In the genomic region with DNA sequence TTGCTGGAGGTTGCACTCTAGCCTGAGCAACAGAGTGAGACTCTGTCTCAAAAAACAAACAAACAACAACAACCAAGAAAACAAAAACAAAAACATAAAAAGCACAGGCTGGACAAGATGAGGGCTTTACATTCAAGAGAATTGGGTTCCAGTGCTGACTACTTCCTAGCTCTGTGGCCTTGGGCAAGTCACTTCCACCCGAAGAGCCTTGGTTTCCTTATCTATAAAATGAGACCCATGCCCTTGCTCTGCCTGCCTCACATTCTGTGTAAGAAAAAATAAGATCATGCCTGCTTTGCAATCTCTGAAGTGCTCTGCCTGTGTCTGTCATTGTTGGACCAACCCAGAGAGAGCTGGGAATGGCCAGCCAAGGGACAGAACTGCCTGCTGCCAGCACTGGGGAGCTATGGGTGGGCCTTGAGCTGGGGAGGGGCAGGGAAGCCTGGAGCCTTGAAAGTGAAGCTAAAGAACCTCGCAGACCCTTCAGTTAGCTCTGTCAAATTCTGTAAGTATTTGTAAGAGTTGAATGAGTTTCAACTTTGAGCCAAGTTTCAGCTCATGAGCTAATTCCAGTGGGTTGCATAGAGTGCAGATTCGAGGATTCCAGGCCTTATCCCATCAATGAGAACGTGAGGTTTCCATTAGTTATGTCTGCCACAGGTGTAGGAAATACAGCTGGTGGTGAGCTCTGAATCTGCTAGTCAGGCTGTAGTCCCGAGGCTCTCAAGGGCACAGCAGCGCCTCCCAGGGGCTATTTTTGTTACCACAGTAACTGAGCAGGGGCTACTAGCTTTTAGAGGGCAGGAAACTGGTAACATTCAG, we compare ENCODE assay signal across 8 cellular contexts.
DNase-seq lines count a peak whose midpoint lies in the region; ATAC-seq and TF ChIP-seq lines count a peak whose summit lies in the region.

No MANE protein-coding gene starts in this region.

- H3K9me2 ChIP-seq in Karpas-422 (replicated peaks; ENCODE audit: insufficient read depth, low read length), result no peaks in the 10 kb centered on the region

- no peaks in the 10 kb centered on the region for H3K4me1 ChIP-seq in Karpas-422 (ENCODE audit: low read length)

- TF ChIP-seq CTCF in progenitor cell of endocrine pancreas (IDR thresholded peaks at IDR 0.05; ENCODE audit: unreplicated experiment), result peak; percentile 58

- POLR2A ChIA-PET in T-cell (lab: Charles Lee), result no interaction called here

- no peaks in the 10 kb centered on the region for H4K20me1 ChIP-seq in Karpas-422 (ENCODE audit: insufficient read depth, low read depth, low read length)

- H3K27me3 Mint-ChIP-seq in T-cell (peaks cover 27 to 49% of the 10 kb centered on the region in 2 donors), progenitor cell of endocrine pancreas (peaks cover 28% of the 10 kb centered on the region)
- peaks cover 55 to 66% of the 10 kb centered on the region in 2 donors for H3K27me3 Mint-ChIP-seq in effector memory CD8-positive, alpha-beta T cell

- H3K4me3 ChIP-seq in Karpas-422 (ENCODE audit: low read length), result no peak overlapping the region

- no peaks in the 10 kb centered on the region for H3K79me2 ChIP-seq in Karpas-422 (ENCODE audit: low read length)

- no peak overlapping the region for H3K27ac Mint-ChIP-seq in T-cell
- no peak overlapping the region for H3K27ac Mint-ChIP-seq in effector memory CD8-positive, alpha-beta T cell
- no peak overlapping the region for H3K27ac Mint-ChIP-seq in progenitor cell of endocrine pancreas

- H3K36me3 Mint-ChIP-seq in T-cell (no peaks in the 10 kb centered on the region), progenitor cell of endocrine pancreas (ENCODE audit: insufficient read depth) (no peaks in the 10 kb centered on the region)
- peaks cover 5% of the 10 kb centered on the region for H3K36me3 Mint-ChIP-seq in effector memory CD8-positive, alpha-beta T cell (ENCODE audit: insufficient read depth)

- no peak overlapping the region for H2AFZ ChIP-seq in Karpas-422 (ENCODE audit: low read length)

- peak; percentile 54 to 76 for DNase-seq in NCI-H524 (lab: John Stamatoyannopoulos, UW)
- no peak for DNase-seq in NCI-H524 treated with DMSO at 0.1 percent for 48 hours (lab: John Stamatoyannopoulos, UW)
- DNase-seq in Karpas-422, result peak; percentile 88
- peak in 28 of 34 experiments; percentile 5 to 41 (median 16) for DNase-seq in T-cell
- DNase-seq in effector memory CD8-positive, alpha-beta T cell, result peak; percentile 14 to 38 (median 29)
- DNase-seq in progenitor cell of endocrine pancreas (ENCODE audit: low spot score, unreplicated experiment), result peak; percentile 39

- CTCF ChIA-PET in T-cell (lab: Charles Lee), result interaction anchor here in 1 of 2 donors (0.9 to 1.1 kb wide), 2 partner anchors 179 to 197 kb away, joined by 3 read pairs; no protein-coding TSS in a partner anchor

- H3K9ac ChIP-seq in Karpas-422 (ENCODE audit: low read length), result no peak overlapping the region

- H3K9me3 Mint-ChIP-seq in T-cell (peaks cover 0 to 6% (median 3%) of the 10 kb centered on the region in 3 donors), progenitor cell of endocrine pancreas (ENCODE audit: low read depth) (no peaks in the 10 kb centered on the region)
- H3K9me3 Mint-ChIP-seq in effector memory CD8-positive, alpha-beta T cell, result no peaks in the 10 kb centered on the region

- H3K4me1 Mint-ChIP-seq in T-cell (peaks cover 0 to 6% (median 4%) of the 10 kb centered on the region in 3 donors), progenitor cell of endocrine pancreas (ENCODE audit: low read depth) (no peaks in the 10 kb centered on the region)
- peaks cover 0 to 8% of the 10 kb centered on the region in 2 donors for H3K4me1 Mint-ChIP-seq in effector memory CD8-positive, alpha-beta T cell (ENCODE audit: low read depth in 2 of 2)

- no peak overlapping the region for H3K27ac ChIP-seq in Karpas-422 (ENCODE audit: low read length)

- H3K4me2 ChIP-seq in Karpas-422 (ENCODE audit: low read depth, low read length, poor library complexity, severe bottlenecking), result no peak overlapping the region

- ATAC-seq in T-cell (replicated peaks in 1 of 4), result peak in 3 of 4 experiments; percentile 37 to 65 (median 45)
- ATAC-seq in effector memory CD8-positive, alpha-beta T cell (replicated peaks), result peak; percentile 58
- no peak for ATAC-seq in GM21528 (IDR thresholded peaks at IDR 0.05; ENCODE audit: low FRiP score, unreplicated experiment)
- no peak for ATAC-seq in HG02970 (IDR thresholded peaks at IDR 0.05; ENCODE audit: low FRiP score, unreplicated experiment)

- H3K9me3 ChIP-seq in Karpas-422 (ENCODE audit: low read length), result no peaks in the 10 kb centered on the region

- H3K27me3 ChIP-seq in Karpas-422 (ENCODE audit: low read length), result no peaks in the 10 kb centered on the region

- no peaks in the 10 kb centered on the region for H3K36me3 ChIP-seq in Karpas-422 (ENCODE audit: insufficient read depth, low read length)

- no peak overlapping the region for H3K4me3 Mint-ChIP-seq in T-cell
- H3K4me3 Mint-ChIP-seq in effector memory CD8-positive, alpha-beta T cell, result no peak overlapping the region
- no peak overlapping the region for H3K4me3 Mint-ChIP-seq in progenitor cell of endocrine pancreas (ENCODE audit: low read depth)

Comparison
In these comparisons a context has a peak if more than half of its experiments do, and no peak if none do; other contexts are left out.
1. ATAC-seq: peak in T-cell (3 of 4) and effector memory CD8-positive, alpha-beta T cell (single experiment); none in GM21528 (single experiment) and HG02970 (single experiment).